In the genomic region with DNA sequence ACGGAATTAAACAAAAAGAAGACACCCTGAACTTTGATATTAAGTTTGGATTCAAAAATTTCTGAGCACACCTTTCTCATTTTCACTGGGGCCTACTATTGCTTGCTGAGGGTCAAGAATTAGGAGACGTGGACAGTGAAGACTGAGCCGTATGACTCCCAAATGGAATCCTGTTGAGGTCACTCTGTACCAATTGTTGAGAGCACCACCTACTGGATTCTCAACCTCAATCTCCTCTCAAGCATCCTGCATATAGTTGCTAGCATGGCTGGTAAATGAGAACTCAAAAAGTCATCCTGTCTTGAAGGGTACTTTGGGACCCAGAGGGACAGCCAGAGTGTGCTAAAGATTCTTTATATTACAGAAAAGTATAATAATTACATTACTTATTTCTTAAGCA, we compare ENCODE assay signal across 10 cellular contexts. TPM values are rescaled to one million over a fixed set of nuclear protein-coding genes. Genes with fewer than 3 reads are reported as not detected.
DNase-seq lines count a peak whose midpoint lies in the region; ATAC-seq lines count a peak whose summit lies in the region.
"Had no signal": no experiment of that assay in that cellular context is flagged by ENCODE, and none has a peak within 500 bp of the region (broad histone marks: within the 10 kb centered on the region; RNA-seq: fewer than 3 reads in every experiment).

No MANE protein-coding gene starts in this region.

- ATAC-seq in activated CD4-positive, alpha-beta T cell treated with anti-CD3 and anti-CD28 coated beads for 36 hours = no peak

- H3K9me3 Mint-ChIP-seq in activated CD4-positive, alpha-beta T cell treated with anti-CD3 and anti-CD28 coated beads for 36 hours (ENCODE audit: low read depth) = peaks cover 7% of the 10 kb centered on the region

- intact Hi-C loops in posterior vena cava (cut with DNase I) = no loop called here
- intact Hi-C loops in activated CD4-positive, alpha-beta T cell treated with anti-CD3 and anti-CD28 coated beads for 36 hours (cut with DNase I, micrococcal nuclease) = no loop called here

- H3K27me3 Mint-ChIP-seq in activated CD4-positive, alpha-beta T cell treated with anti-CD3 and anti-CD28 coated beads for 36 hours = peaks cover 21% of the 10 kb centered on the region

- POLR2A ChIA-PET in activated CD4-positive, alpha-beta T cell treated with anti-CD3 and anti-CD28 coated beads for 36 hours (lab: Charles Lee) = no interaction called here

- H3K4me1 Mint-ChIP-seq in activated CD4-positive, alpha-beta T cell treated with anti-CD3 and anti-CD28 coated beads for 36 hours = no peaks in the 10 kb centered on the region
- H3K4me1 Mint-ChIP-seq: nephron had no signal

- CTCF ChIA-PET in activated CD4-positive, alpha-beta T cell treated with anti-CD3 and anti-CD28 coated beads for 36 hours (lab: Charles Lee) = no interaction called here

- H3K36me3 Mint-ChIP-seq in activated CD4-positive, alpha-beta T cell treated with anti-CD3 and anti-CD28 coated beads for 36 hours (ENCODE audit: low read depth) = peaks cover 2% of the 10 kb centered on the region

- H3K4me3 Mint-ChIP-seq in activated CD4-positive, alpha-beta T cell treated with anti-CD3 and anti-CD28 coated beads for 36 hours = no peak overlapping the region
- H3K4me3 Mint-ChIP-seq: nephron; T-helper 1 cell treated with Interleukin-12 subunit alpha and Interleukin-12 subunit beta and Interleukin-4 antibody, amounts not matched to agents 30 μg/mL and 1 μg/mL, for 36 hours had no signal

- DNase-seq in EL (peak; percentile 29), NCI-H1092 (lab: John Stamatoyannopoulos, UW) (peak; percentile 8), dermis microvascular lymphatic vessel endothelial cell (ENCODE audit: low read depth in 2 of 2) (peak; percentile 48 to 58), midbrain (lab: John Stamatoyannopoulos, UW) (peak; percentile 7), posterior vena cava (ENCODE audit: low spot score) (no peak), NCI-H187 (lab: John Stamatoyannopoulos, UW) (no peak)
- DNase-seq in activated CD4-positive, alpha-beta T cell treated with anti-CD3 and anti-CD28 coated beads for 36 hours = no peak
- DNase-seq in effector CD4-positive, alpha-beta T cell = no peak

- H3K27ac Mint-ChIP-seq in activated CD4-positive, alpha-beta T cell treated with anti-CD3 and anti-CD28 coated beads for 36 hours = no peak overlapping the region
- H3K27ac Mint-ChIP-seq: nephron; T-helper 1 cell treated with Interleukin-12 subunit alpha and Interleukin-12 subunit beta and Interleukin-4 antibody, amounts not matched to agents 30 μg/mL and 1 μg/mL, for 36 hours had no signal

RNA-seq across cellular contexts. Expression of gene MTR, which starts 20.2 kb away (rescaled TPM):
- 28.8 and 30.6 TPM in 2 replicates for total RNA-seq in dermis microvascular lymphatic vessel endothelial cell
- 10 to 100 TPM; 44.2 to 47.6 TPM for total RNA-seq in posterior vena cava
- total RNA-seq in activated CD4-positive, alpha-beta T cell treated with anti-CD3 and anti-CD28 coated beads for 36 hours = 10 to 100 TPM; 57.3 to 64.8 TPM

Comparison
In these comparisons a context has a peak if more than half of its experiments do, and no peak if none do; other contexts are left out.
1. DNase-seq: peak in EL (single experiment), NCI-H1092 (single experiment), dermis microvascular lymphatic vessel endothelial cell (2 of 2) and midbrain (single experiment); none in posterior vena cava (single experiment), NCI-H187 (0 of 2), activated CD4-positive, alpha-beta T cell treated with anti-CD3 and anti-CD28 coated beads for 36 hours (single experiment) and effector CD4-positive, alpha-beta T cell (single experiment).